In genomic region chr9:34458967-34459355, GRCh38 we compare ENCODE assay signal across 8 cellular contexts. TPM values are rescaled to one million over a fixed set of nuclear protein-coding genes. Genes with fewer than 3 reads are reported as not detected.
DNase-seq lines count a peak whose midpoint lies in the region; ATAC-seq and TF ChIP-seq lines count a peak whose summit lies in the region.

No MANE protein-coding gene starts in this region.

- H3K9me3 ChIP-seq in GM23248 (ENCODE audit: low read depth) (no peaks in the 10 kb centered on the region), RWPE2 (ENCODE audit: severe bottlenecking) (no peaks in the 10 kb centered on the region), esophagus squamous epithelium (no peaks in the 10 kb centered on the region)

- ATAC-seq in RWPE2 (ENCODE audit: low read depth) = no peak
- ATAC-seq in sciatic nerve = no peak
- no peak for ATAC-seq in HG02678 (IDR thresholded peaks at IDR 0.05; ENCODE audit: unreplicated experiment)

- H3K9ac ChIP-seq in GM23248 = no peak overlapping the region; the same call in 1 of the 2 replicates

- no peaks in the 10 kb centered on the region; the same call in 1 of the 2 replicates for H4K20me1 ChIP-seq in GM23248 (ENCODE audit: insufficient read depth)

- peaks cover 28% of the 10 kb centered on the region for H3K4me1 ChIP-seq in GM23248 (ENCODE audit: insufficient read depth)
- peaks cover 19% of the 10 kb centered on the region for H3K4me1 ChIP-seq in RWPE2 (ENCODE audit: insufficient read depth, poor library complexity, severe bottlenecking)
- peaks cover 15 to 35% (median 15%) of the 10 kb centered on the region in 3 donors for H3K4me1 ChIP-seq in esophagus squamous epithelium

- peaks cover 20% of the 10 kb centered on the region for H3F3A ChIP-seq in GM23248 (ENCODE audit: insufficient read depth)

- H3K4me3 ChIP-seq in GM23248 (peak overlapping the region; percentile 78), RWPE2 (ENCODE audit: severe bottlenecking) (peak overlapping the region; percentile 66), esophagus squamous epithelium (peak overlapping the region in 3 of 4 donors; percentile 70 to 93 (median 74))

- 16 to 17% methylated on average over 11 of the region's 11 CpGs for WGBS in GM23248 (ENCODE audit: low coverage in 1 of 2, low lambda C conversion rate in 2 of 2, missing lambda C conversion rate in 2 of 2), 2 experiments
- WGBS in esophagus squamous epithelium, 2 donors = 10 to 19% methylated on average over 11 of the region's 11 CpGs

- TF ChIP-seq CTCF in RWPE2 (IDR thresholded peaks at IDR 0.05; ENCODE audit: poor library complexity, severe bottlenecking) (no peak), esophagus squamous epithelium (IDR thresholded peaks at IDR 0.05) (no peak)

- peaks cover 36% of the 10 kb centered on the region for H3K79me2 ChIP-seq in GM23248 (ENCODE audit: insufficient read depth)

- H3K27ac ChIP-seq in GM23248 (no peak overlapping the region), RWPE2 (ENCODE audit: poor library complexity, severe bottlenecking) (no peak overlapping the region), esophagus squamous epithelium (no peak overlapping the region)

- in situ Hi-C loops in GM23248 (cut with MboI) = no loop called here

- no peaks in the 10 kb centered on the region for H3K9me2 ChIP-seq in GM23248 (ENCODE audit: insufficient read depth)

- TF ChIP-seq POLR2A in esophagus squamous epithelium (IDR thresholded peaks at IDR 0.05) = no peak

- H2AFZ ChIP-seq in GM23248 = peak overlapping the region; percentile 86

- H3K4me2 ChIP-seq in GM23248 (ENCODE audit: unreplicated experiment) = peak overlapping the region; percentile 74

- no peak for DNase-seq in GM23248
- DNase-seq in RWPE2 (ENCODE audit: low spot score) = no peak
- no peak for DNase-seq in esophagus squamous epithelium (lab: John Stamatoyannopoulos, UW)
- DNase-seq in sciatic nerve (ENCODE audit: low spot score) = peak; percentile 64
- DNase-seq in activated gamma-delta T cell treated with Interleukin-2 at 50 U/mL for 16 hours = no peak
- no peak for DNase-seq in NCI-H2227 (lab: John Stamatoyannopoulos, UW; ENCODE audit: unreplicated experiment)
- no peak for DNase-seq in glomerular visceral epithelial cell (ENCODE audit: extremely low spot score)

- H3K27me3 ChIP-seq in GM23248 (replicated peaks; ENCODE audit: insufficient read depth) (no peaks in the 10 kb centered on the region), RWPE2 (ENCODE audit: insufficient read depth, poor library complexity, severe bottlenecking) (no peaks in the 10 kb centered on the region), esophagus squamous epithelium (no peaks in the 10 kb centered on the region)

- intact Hi-C loops in esophagus squamous epithelium (cut with DNase I) (no loop called here), sciatic nerve (cut with DNase I) (no loop called here)

- no peaks in the 10 kb centered on the region for H3K36me3 ChIP-seq in GM23248 (ENCODE audit: low read depth)
- no peaks in the 10 kb centered on the region for H3K36me3 ChIP-seq in RWPE2 (ENCODE audit: low read depth)
- no peaks in the 10 kb centered on the region for H3K36me3 ChIP-seq in esophagus squamous epithelium

RNA-seq across cellular contexts. Expression of gene DNAI1, which starts 0.4 kb away (rescaled TPM):
- not detected in 2 replicates for total RNA-seq in GM23248 (2014; rRNA removed; shearing (Covaris generic))
- not detected in 2 replicates for polyA plus RNA-seq in GM23248 (2016; fragmentation: Nextera tagmentation; extraction: Ambion mirVana)
- not detected for total RNA-seq in esophagus squamous epithelium
- 0.58 TPM for total RNA-seq in sciatic nerve

RNA-seq across cellular contexts. Expression of gene FAM219A, which starts 0.6 kb away (rescaled TPM):
- 9.1 and 12.3 TPM in 2 replicates for total RNA-seq in GM23248 (2014; rRNA removed; shearing (Covaris generic))
- polyA plus RNA-seq in GM23248 (2016; fragmentation: Nextera tagmentation; extraction: Ambion mirVana) = 7.6 and 7.8 TPM in 2 replicates
- total RNA-seq in esophagus squamous epithelium (1 to 10 TPM; 4.0 to 7.6 (median 5.2) TPM), sciatic nerve (29.8 TPM)
